Comparison of ENCODE assay signal across 8 cellular contexts in genomic region chr1:232880354-232880753, GRCh38.
A peak's percentile ranks its signal among the peaks of the same experiment; 100 is the strongest.
DNase-seq lines count a peak whose midpoint lies in the region; ATAC-seq, FAIRE-seq and TF ChIP-seq lines count a peak whose summit lies in the region.

No MANE protein-coding gene starts in this region.

- DNase-seq in NCI-H2107 treated with DMSO at 0.1 percent for 48 hours (lab: John Stamatoyannopoulos, UW; ENCODE audit: unreplicated experiment) (peak; percentile 7), NCI-H2107 (lab: John Stamatoyannopoulos, UW) (no peak), NCI-H1048 (lab: John Stamatoyannopoulos, UW) (peak; percentile 18), colonic mucosa (peak; percentile 37), neural crest cell (ENCODE audit: low read depth, low spot score) (peak; percentile 39), GM19239 (ENCODE audit: insufficient read length, low spot score) (no peak)
- no peak for DNase-seq in activated effector memory CD4-positive, alpha-beta T cell treated with anti-CD3 and anti-CD28 coated beads, Interleukin-2, amount 50 U/mL, for 16 hours

- no peaks in the 10 kb centered on the region for H3K4me1 ChIP-seq in colonic mucosa

- intact Hi-C loops in colonic mucosa (cut with DNase I): no loop called here

- H3K4me3 ChIP-seq in colonic mucosa: no peak overlapping the region

- no peak for FAIRE-seq in GM19239 (lab: Jason Lieb, UNC)

- no peaks in the 10 kb centered on the region for H3K36me3 ChIP-seq in colonic mucosa

- H3K9ac ChIP-seq in colonic mucosa (ENCODE audit: low read depth in 2 of 2, low read length in 2 of 2): no peak overlapping the region

- no peaks in the 10 kb centered on the region for H3K36me3 Mint-ChIP-seq in neural crest cell (ENCODE audit: low read depth)

- H3K9me3 Mint-ChIP-seq in neural crest cell: no peaks in the 10 kb centered on the region

- ATAC-seq in GM21737 (IDR thresholded peaks at IDR 0.05; ENCODE audit: unreplicated experiment): no peak

- TF ChIP-seq CTCF in colonic mucosa (IDR thresholded peaks at IDR 0.05) (peak; percentile 43), neural crest cell (conservative IDR thresholded peaks at IDR 0.05) (peak; percentile 70)

- H3K4me1 Mint-ChIP-seq in neural crest cell: no peaks in the 10 kb centered on the region

- H3K27me3 Mint-ChIP-seq in neural crest cell (ENCODE audit: low read depth): no peaks in the 10 kb centered on the region

- no peak overlapping the region for H3K4me3 Mint-ChIP-seq in neural crest cell

- no peaks in the 10 kb centered on the region for H3K27me3 ChIP-seq in colonic mucosa

- H3K27ac Mint-ChIP-seq in neural crest cell (ENCODE audit: unreplicated experiment): no peak overlapping the region

- H3K27ac ChIP-seq in colonic mucosa: no peak overlapping the region

- no peaks in the 10 kb centered on the region for H3K9me3 ChIP-seq in colonic mucosa

Comparison
In these comparisons a context has a peak if more than half of its experiments do, and no peak if none do; other contexts are left out.
1. DNase-seq: peak in NCI-H2107 treated with DMSO at 0.1 percent for 48 hours (single experiment), NCI-H1048 (single experiment), colonic mucosa (single experiment) and neural crest cell (single experiment); none in NCI-H2107 (single experiment), GM19239 (single experiment) and activated effector memory CD4-positive, alpha-beta T cell treated with anti-CD3 and anti-CD28 coated beads, Interleukin-2, amount 50 U/mL, for 16 hours (single experiment).